Comparison of ENCODE assay signal across 21 cellular contexts in the genomic region with DNA sequence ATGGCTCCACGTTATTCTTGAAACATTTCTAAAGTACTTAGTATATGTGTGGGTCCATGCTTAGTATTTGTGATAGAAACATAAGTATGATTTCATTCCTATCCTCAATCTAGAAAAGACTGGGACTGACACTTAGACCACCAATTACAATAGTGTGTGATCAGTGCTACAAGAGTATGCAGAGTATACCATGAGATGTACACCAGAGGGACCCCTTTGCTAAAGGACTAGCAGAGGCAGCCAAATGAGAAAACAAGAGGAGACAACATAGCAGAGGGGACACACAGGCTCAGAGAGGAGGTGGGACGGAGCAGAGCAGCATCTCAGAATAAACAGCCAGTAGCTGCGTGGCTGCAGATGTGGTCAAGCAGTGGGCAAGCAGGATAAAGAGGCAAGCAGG. TPM values are rescaled to one million over a fixed set of nuclear protein-coding genes. Genes with fewer than 3 reads are reported as not detected.
DNase-seq lines count a peak whose midpoint lies in the region; ATAC-seq, FAIRE-seq and TF ChIP-seq lines count a peak whose summit lies in the region.
"Had no signal": no experiment of that assay in that cellular context is flagged by ENCODE, and none has a peak within 500 bp of the region (broad histone marks: within the 10 kb centered on the region; RNA-seq: fewer than 3 reads in every experiment).

No MANE protein-coding gene starts in this region.

- POLR2A ChIA-PET in GM12878 (lab: Charles Lee), result no interaction called here

- H3K27me3 ChIP-seq in DND-41 (ENCODE audit: insufficient read depth, low read length, poor library complexity) (no peaks in the 10 kb centered on the region), GM12878 (replicated peaks in 1 of 2; ENCODE audit: control insufficient read depth in 2 of 2, insufficient read depth in 2 of 2, low read length in 1 of 2) (no peaks in the 10 kb centered on the region), smooth muscle cell (ENCODE audit: low read depth) (no peaks in the 10 kb centered on the region), ascending aorta (no peaks in the 10 kb centered on the region)
- H3K27me3 ChIP-seq: body of pancreas, tibial nerve had no signal

- H2AFZ ChIP-seq in DND-41 (ENCODE audit: low read depth, low read length) (no peak overlapping the region), GM12878 (ENCODE audit: control insufficient read depth, low read depth, low read length) (no peak overlapping the region), smooth muscle cell (ENCODE audit: low read depth) (no peak overlapping the region)

- 98% methylated on average over 3 of the region's 3 CpGs for WGBS in GM12878 (ENCODE audit: insufficient coverage, insufficient replicate concordance, low lambda C conversion rate, missing lambda C conversion rate)
- WGBS in smooth muscle cell (ENCODE audit: low lambda C conversion rate), result 97% methylated on average over 3 of the region's 3 CpGs

- H3K4me3 ChIP-seq in DND-41 (ENCODE audit: low read depth in 1 of 2, low read length in 2 of 2) (no peak overlapping the region), GM12878 (no peak overlapping the region), smooth muscle cell (no peak overlapping the region), ascending aorta (no peak overlapping the region)
- H3K4me3 ChIP-seq: body of pancreas, left ventricle myocardium inferior, prostate gland, tibial nerve had no signal

- H3K4me1 ChIP-seq in DND-41 (ENCODE audit: insufficient read depth, low read length) (no peaks in the 10 kb centered on the region), GM12878 (ENCODE audit: control insufficient read depth, insufficient read depth, low read length) (no peaks in the 10 kb centered on the region), smooth muscle cell (ENCODE audit: low read depth) (peaks cover 5% of the 10 kb centered on the region), ascending aorta (no peaks in the 10 kb centered on the region)
- H3K4me1 ChIP-seq: body of pancreas, left ventricle myocardium inferior, prostate gland, tibial nerve had no signal

- H4K20me1 ChIP-seq in DND-41 (ENCODE audit: insufficient read depth, low read length), result no peaks in the 10 kb centered on the region; the same call in 1 of the 2 replicates
- H4K20me1 ChIP-seq in GM12878 (ENCODE audit: control insufficient read depth, insufficient read depth), result no peaks in the 10 kb centered on the region
- no peaks in the 10 kb centered on the region for H4K20me1 ChIP-seq in smooth muscle cell (ENCODE audit: low read depth)

- H3K79me2 ChIP-seq in DND-41 (ENCODE audit: insufficient read depth, low read length), result peaks cover 4% of the 10 kb centered on the region
- H3K79me2 ChIP-seq in GM12878 (ENCODE audit: control insufficient read depth, insufficient read depth, low read length), result no peaks in the 10 kb centered on the region; the same call in 1 of the 2 replicates
- H3K79me2 ChIP-seq in smooth muscle cell (ENCODE audit: low read depth), result no peaks in the 10 kb centered on the region

- DNase-seq in DND-41 (no peak), KBM-7 (peak; percentile 36), GM12878 (ENCODE audit: low read depth, low spot score) (no peak), left kidney (ENCODE audit: low read depth, low spot score) (peak; percentile 30), smooth muscle cell (lab: John Stamatoyannopoulos, UW; ENCODE audit: unreplicated experiment) (no peak), left cardiac atrium (no peak), ascending aorta (ENCODE audit: low spot score in 2 of 2) (no peak)
- DNase-seq: activated naive CD4-positive, alpha-beta T cell; body of pancreas; DMS 273 treated with DMSO at 0.1 percent for 48 hours; effector CD4-positive, alpha-beta T cell; left ventricle myocardium inferior; NCI-H1417 treated with DMSO at 0.1 percent for 48 hours; NCI-H345; SIG-M5; T-helper 9 cell had no signal

- RAD21 ChIA-PET in GM12878 (lab: Charles Lee; ENCODE audit: unreplicated experiment), result no interaction called here

- no peak for TF ChIP-seq EP300 in GM12878 (IDR thresholded peaks at IDR 0.05; ENCODE audit: borderline replicate concordance in 1 of 2, control insufficient read depth in 1 of 2, low read depth in 2 of 2, low read length in 2 of 2)

- in situ Hi-C loops in KBM-7 (cut with MboI; ENCODE audit: low pct_unique_long_range_greater_than_20kb, low sequenced_read_pairs) (no loop called here), GM12878 (cut with MboI) (loop anchor here (25.0 kb wide), 1 partner anchor 1556 kb away; a partner anchor contains a TSS)

- TF ChIP-seq RAD21 in GM12878 (IDR thresholded peaks at IDR 0.05; ENCODE audit: insufficient read depth, low read depth, low read length), result 0 out of 2 replicates have a peak, but pooled peaks have one; percentile 20

- no peak overlapping the region for H3K4me2 ChIP-seq in DND-41 (ENCODE audit: insufficient read depth, low read length)
- H3K4me2 ChIP-seq in GM12878 (ENCODE audit: control insufficient read depth, insufficient read depth), result no peak overlapping the region
- no peak overlapping the region for H3K4me2 ChIP-seq in smooth muscle cell

- CTCF ChIA-PET in GM12878 (lab: Yijun Ruan, JAX), result interaction anchor here (0.9 kb wide), 2 partner anchors 9 to 10 kb away, joined by 3 to 4 read pairs; no protein-coding TSS in a partner anchor

- peaks cover 61% of the 10 kb centered on the region for H3K36me3 ChIP-seq in DND-41 (ENCODE audit: insufficient read depth, low read length)
- peaks cover 3 to 19% of the 10 kb centered on the region in 2 experiments for H3K36me3 ChIP-seq in GM12878 (ENCODE audit: control insufficient read depth in 2 of 2, insufficient read depth in 2 of 2, low read length in 1 of 2)
- peaks cover 13% of the 10 kb centered on the region for H3K36me3 ChIP-seq in smooth muscle cell (ENCODE audit: low read depth)
- peaks cover 25 to 63% of the 10 kb centered on the region in 2 donors for H3K36me3 ChIP-seq in ascending aorta
- H3K36me3 ChIP-seq: prostate gland had no signal

- SMC1A ChIA-PET in GM12878 (lab: Charles Lee; ENCODE audit: uncharacterized antibody, unreplicated experiment), result interaction anchor here (1.3 kb wide), 1 partner anchor 8 kb away, joined by 4 read pairs; no protein-coding TSS in a partner anchor

- no peak for TF ChIP-seq POLR2A in GM12878 (IDR thresholded peaks at IDR 0.05; ENCODE audit: low read depth, low read length)

- H3K27ac ChIP-seq in DND-41 (ENCODE audit: low read length) (no peak overlapping the region), GM12878 (ENCODE audit: control insufficient read depth, insufficient read depth) (no peak overlapping the region), smooth muscle cell (ENCODE audit: low read depth) (no peak overlapping the region), ascending aorta (no peak overlapping the region)
- H3K27ac ChIP-seq: body of pancreas, left ventricle myocardium inferior, prostate gland, tibial nerve had no signal

- ATAC-seq in DND-41 (ENCODE audit: insufficient read depth, low read depth), result no peak
- peak; percentile 25; the same call in 1 of the 3 replicates for ATAC-seq in GM12878
- ATAC-seq in left cardiac atrium, result no peak
- ATAC-seq in GM18909 (IDR thresholded peaks at IDR 0.05; ENCODE audit: poor library complexity, unreplicated experiment), result no peak
- ATAC-seq: body of pancreas; stimulated activated effector memory CD8-positive, alpha-beta T cell treated with anti-CD3 and anti-CD28 coated beads, Interleukin-12 subunit alpha, Interleukin-12 subunit beta, amount 100 ng/mL, for 72 hours had no signal

- TF ChIP-seq CTCF in DND-41 (IDR thresholded peaks at IDR 0.05; ENCODE audit: borderline replicate concordance, extremely low read depth, low read length, poor library complexity, severe bottlenecking), result peak; percentile 16
- peak in 1 of 3 experiments; percentile 14; a peak in 1 of 6 replicates for TF ChIP-seq CTCF in GM12878 (IDR thresholded peaks at IDR 0.05 in 2 of 3, conservative IDR thresholded peaks at IDR 0.05 in 1 of 3; ENCODE audit: control insufficient read depth in 2 of 3, extremely low read depth in 1 of 3, insufficient read depth in 1 of 3, low read depth in 3 of 3, low read length in 3 of 3)
- TF ChIP-seq CTCF in smooth muscle cell (IDR thresholded peaks at IDR 0.05; ENCODE audit: borderline replicate concordance, insufficient read depth, poor library complexity, severe bottlenecking), result no peak
- no peak for TF ChIP-seq CTCF in ascending aorta (IDR thresholded peaks at IDR 0.05)

- no peaks in the 10 kb centered on the region for H3K9me3 ChIP-seq in DND-41 (ENCODE audit: insufficient read depth, low read length, severe bottlenecking)
- H3K9me3 ChIP-seq in GM12878 (replicated peaks; ENCODE audit: control insufficient read depth, insufficient read depth, low read length), result no peaks in the 10 kb centered on the region
- H3K9me3 ChIP-seq in smooth muscle cell (replicated peaks; ENCODE audit: low read depth), result no peaks in the 10 kb centered on the region
- no peaks in the 10 kb centered on the region for H3K9me3 ChIP-seq in ascending aorta
- H3K9me3 ChIP-seq: body of pancreas, left ventricle myocardium inferior, prostate gland, tibial nerve had no signal

- no TSS peak for BruUV-seq in GM12878 (replicated peaks; lab: Mats Ljungman, UMichigan)

- H3F3A ChIP-seq in smooth muscle cell (ENCODE audit: low read depth), result no peaks in the 10 kb centered on the region

- no peak overlapping the region for H3K9ac ChIP-seq in DND-41 (ENCODE audit: low read depth, low read length)
- H3K9ac ChIP-seq in GM12878 (ENCODE audit: control insufficient read depth, insufficient read depth, low read length), result no peak overlapping the region
- no peak overlapping the region for H3K9ac ChIP-seq in smooth muscle cell (ENCODE audit: low read depth)

- no peak for FAIRE-seq in GM12878 (lab: Jason Lieb, UNC)
- FAIRE-seq: GM19239 had no signal

- intact Hi-C loops in GM12878 (cut with micrococcal nuclease; ENCODE audit: unreplicated experiment), result no loop called here
- intact Hi-C loops in left cardiac atrium (cut with DNase I), result no loop called here
- intact Hi-C loops in ascending aorta (cut with DNase I), result no loop called here

RNA-seq across cellular contexts. Expression of a gene that starts 21.0 kb away (rescaled TPM):
- total RNA-seq in GM12878 (2013; cell fraction: nucleolus; rRNA removed), result 46.0 and 46.8 TPM in 2 replicates
- total RNA-seq in GM12878 (2014; rRNA removed) (18.3 and 23.5 TPM in 2 replicates), GM12878 (2014; rRNA removed; fragmentation: Illumina TruSeq; extraction: Trizol) (30.4 and 34.5 TPM in 2 replicates), GM12878 (2021) (14.2 and 18.3 TPM in 2 replicates), smooth muscle cell (22.0 and 27.9 TPM in 2 replicates), left cardiac atrium (10 to 100 TPM in 1 of 2 donors, 1 to 10 TPM in 1; 9.5 to 13.0 TPM), ascending aorta (3.8 TPM)
- polyA plus RNA-seq in GM12878 (2011; ENCODE audit: low read depth), result 11.6 TPM
- polyA plus RNA-seq in GM12878 (2011; rRNA removed) (15.9 and 24.3 TPM in 2 replicates), GM12878 (2014; fragmentation: Illumina TruSeq; extraction: Trizol) (26.7 and 29.7 TPM in 2 replicates), GM12878 (2014; fragmentation: Nextera tagmentation; extraction: Ambion mirVana) (10 to 100 TPM; 18.9 to 24.0 TPM), GM12878 (2014; rRNA removed) (18.0 and 18.3 TPM in 2 replicates), GM12878 (2016; fragmentation: Nextera tagmentation; extraction: Ambion mirVana) (10 to 100 TPM; 28.3 to 32.2 TPM), smooth muscle cell (13.0 and 16.2 TPM in 2 replicates)
- 9.4 and 11.0 TPM in 2 replicates for polyA plus RNA-seq in GM12878 (2011; cell fraction: cytosol; rRNA removed)
- 4.7 and 7.2 TPM in 2 replicates for polyA plus RNA-seq in GM12878 (2011; cell fraction: nucleus; rRNA removed)
- polyA plus RNA-seq in GM12878 (2012), result 17.2 and 21.0 TPM in 2 replicates
- 15.5 and 20.0 TPM in 2 replicates for polyA minus RNA-seq in GM12878 (2011; rRNA and poly(A)+ RNA removed)
- 7.8 and 9.7 TPM in 2 replicates for polyA minus RNA-seq in GM12878 (2011; cell fraction: cytosol; rRNA and poly(A)+ RNA removed)
- 11.8 and 20.0 TPM in 2 replicates for polyA minus RNA-seq in GM12878 (2011; cell fraction: nucleus; rRNA and poly(A)+ RNA removed)

RNA-seq across cellular contexts. Expression of a gene that starts 39.5 kb away (rescaled TPM):
- 6.0 and 6.1 TPM in 2 replicates for total RNA-seq in GM12878 (2013; cell fraction: nucleolus; rRNA removed)
- total RNA-seq in GM12878 (2014; rRNA removed) (17.6 and 20.9 TPM in 2 replicates), GM12878 (2014; rRNA removed; fragmentation: Illumina TruSeq; extraction: Trizol) (16.5 and 18.6 TPM in 2 replicates), GM12878 (2021) (14.5 and 14.7 TPM in 2 replicates), smooth muscle cell (10.7 and 15.1 TPM in 2 replicates), left cardiac atrium (1 to 10 TPM; 4.2 to 6.6 TPM), ascending aorta (9.9 TPM)
- 10.2 TPM for polyA plus RNA-seq in GM12878 (2011; ENCODE audit: low read depth)
- polyA plus RNA-seq in GM12878 (2011; rRNA removed) (19.4 and 20.9 TPM in 2 replicates), GM12878 (2014; fragmentation: Illumina TruSeq; extraction: Trizol) (21.9 and 23.5 TPM in 2 replicates), GM12878 (2014; fragmentation: Nextera tagmentation; extraction: Ambion mirVana) (1 to 10 TPM; 4.2 to 5.4 TPM), GM12878 (2014; rRNA removed) (12.7 and 13.3 TPM in 2 replicates), GM12878 (2016; fragmentation: Nextera tagmentation; extraction: Ambion mirVana) (10 to 100 TPM; 14.4 to 15.4 TPM), smooth muscle cell (4.1 and 7.1 TPM in 2 replicates)
- 19.2 and 19.7 TPM in 2 replicates for polyA plus RNA-seq in GM12878 (2011; cell fraction: cytosol; rRNA removed)
- 7.8 and 8.2 TPM in 2 replicates for polyA plus RNA-seq in GM12878 (2011; cell fraction: nucleus; rRNA removed)
- 13.6 and 15.6 TPM in 2 replicates for polyA plus RNA-seq in GM12878 (2012)
- polyA minus RNA-seq in GM12878 (2011; rRNA and poly(A)+ RNA removed), result 30.5 and 31.1 TPM in 2 replicates
- polyA minus RNA-seq in GM12878 (2011; cell fraction: cytosol; rRNA and poly(A)+ RNA removed), result 8.3 and 8.9 TPM in 2 replicates
- polyA minus RNA-seq in GM12878 (2011; cell fraction: nucleus; rRNA and poly(A)+ RNA removed), result 2.8 and 6.3 TPM in 2 replicates

Comparison
In these comparisons a context has a peak if more than half of its experiments do, and no peak if none do; other contexts are left out.
1. DNase-seq: peak in KBM-7 (single experiment) and left kidney (single experiment); none in DND-41 (single experiment), GM12878 (single experiment), smooth muscle cell (single experiment), left cardiac atrium (single experiment) and ascending aorta (0 of 2).